Comparison of ENCODE assay signal across 1 cellular context in the genomic region with DNA sequence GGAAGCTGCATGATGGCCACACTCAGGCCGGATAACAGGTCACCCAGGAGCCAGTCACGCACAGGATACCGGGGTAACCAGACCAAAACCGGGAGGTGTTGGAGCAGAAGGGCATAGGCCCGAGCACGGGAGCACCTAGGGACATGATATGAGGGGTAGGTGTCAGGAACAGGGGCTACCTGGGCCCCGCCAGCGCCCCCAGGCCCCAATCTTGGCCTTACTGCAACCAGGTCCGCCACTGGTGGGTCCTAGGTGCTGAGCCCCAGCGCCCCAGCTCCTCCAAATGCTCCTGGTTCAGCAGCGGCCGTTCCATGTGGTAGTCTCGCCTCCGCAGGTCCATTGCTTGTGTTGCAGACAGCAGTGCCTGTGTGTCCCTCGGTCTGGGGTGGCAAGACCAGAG.
TF ChIP-seq lines count a peak whose summit lies in the region.

No MANE protein-coding gene starts in this region.

TF ChIP-seq in GM23338, 12 proteins besides CTCF, POLR2A, EP300 and RAD21:
- TF ChIP-seq EZH2 (IDR thresholded peaks at IDR 0.05; ENCODE audit: low read depth, unreplicated experiment): no peak
- TF ChIP-seq ZNF331 (CRISPR knock-in tag; IDR thresholded peaks at IDR 0.05; ENCODE audit: low read depth): no peak
- TF ChIP-seq JUNB (IDR thresholded peaks at IDR 0.05; ENCODE audit: unreplicated experiment): no peak
- no peak for TF ChIP-seq ETS1 (IDR thresholded peaks at IDR 0.05)
- TF ChIP-seq ZNF462 (CRISPR knock-in tag; IDR thresholded peaks at IDR 0.05): no peak
- TF ChIP-seq EZH2phosphoT487 (IDR thresholded peaks at IDR 0.05; ENCODE audit: unreplicated experiment): no peak
- TF ChIP-seq STAT1 (IDR thresholded peaks at IDR 0.05; ENCODE audit: unreplicated experiment): no peak
- no peak for TF ChIP-seq REST (IDR thresholded peaks at IDR 0.05; ENCODE audit: unreplicated experiment)
- no peak for TF ChIP-seq POLR2AphosphoS5 (IDR thresholded peaks at IDR 0.05; ENCODE audit: low read depth)
- TF ChIP-seq ZNF114 (CRISPR knock-in tag; IDR thresholded peaks at IDR 0.05): no peak
- no peak for TF ChIP-seq CREB1 (CRISPR knock-in tag; IDR thresholded peaks at IDR 0.05; ENCODE audit: low read depth)
